8 cellular contexts compared by ENCODE assay signal in genomic region chr19:52453324-52454094, GRCh38. TPM values are rescaled to one million over a fixed set of nuclear protein-coding genes. Genes with fewer than 3 reads are reported as not detected.
DNase-seq lines count a peak whose midpoint lies in the region; ATAC-seq and TF ChIP-seq lines count a peak whose summit lies in the region.

Gene ZNF578 (plus strand): TSS chr19:52453553. CDS start chr19:52501846, 48,293 bp downstream.

- POLR2A ChIA-PET in SK-N-SH (lab: Yijun Ruan, JAX), result interaction anchor here (1.8 kb wide), 1 partner anchor 84 kb away, joined by 9 read pairs; the partner anchor contains the start of gene ZNF880

- H4K20me1 ChIP-seq in SK-N-SH (ENCODE audit: insufficient read depth), result no peaks in the 10 kb centered on the region

- peak within 1 kb of the TSS; percentile 63 for H3K9ac ChIP-seq in SK-N-SH

- H2AFZ ChIP-seq in SK-N-SH (ENCODE audit: low read depth), result peak within 1 kb of the TSS; percentile 78

- TF ChIP-seq RAD21 in SK-N-SH (IDR thresholded peaks at IDR 0.05; ENCODE audit: low read length), result no peak

- intact Hi-C loops in heart left ventricle (cut with DNase I), result loop anchor here in 4 of 10 donors (1.0 to 5.0 kb wide), 3 partner anchors 56 to 74 kb away; partner anchors contain the start of genes ZNF528 (in 3 of the 4) and ZNF808 (in 2 of the 4)

- H3K4me3 ChIP-seq in SK-N-SH (ENCODE audit: low read depth in 2 of 2, low read length in 1 of 2), result peak within 1 kb of the TSS; percentile 72 to 74
- H3K4me3 ChIP-seq in heart left ventricle, result peak within 1 kb of the TSS; percentile 51 to 89 (median 76)
- H3K4me3 ChIP-seq in upper lobe of left lung, result peak within 1 kb of the TSS; percentile 49 to 56 (median 52)

- H3K36me3 ChIP-seq in SK-N-SH (replicated peaks in 1 of 2; ENCODE audit: control insufficient read depth in 1 of 2, insufficient read depth in 2 of 2, low read length in 1 of 2) (peaks cover 21 to 24% of the 10 kb centered on the region in 2 experiments), heart left ventricle (peaks cover 5 to 32% (median 20%) of the 10 kb centered on the region in 9 donors), upper lobe of left lung (peaks cover 0 to 22% (median 15%) of the 10 kb centered on the region in 4 donors)

- TF ChIP-seq EP300 in SK-N-SH (IDR thresholded peaks at IDR 0.05; ENCODE audit: borderline replicate concordance in 1 of 2, low read depth in 1 of 2, low read length in 1 of 2), result no peak
- no peak for TF ChIP-seq EP300 in upper lobe of left lung (IDR thresholded peaks at IDR 0.05)

- no peak for TF ChIP-seq CTCF in SK-N-SH (IDR thresholded peaks at IDR 0.05)
- TF ChIP-seq CTCF in heart left ventricle (IDR thresholded peaks at IDR 0.05), result peak in 1 of 12 donors; percentile 11
- TF ChIP-seq CTCF in upper lobe of left lung (IDR thresholded peaks at IDR 0.05), result no peak

- peak; percentile 54 for DNase-seq in GF-D8 (lab: John Stamatoyannopoulos, UW)
- DNase-seq in SK-N-SH, result peak; percentile 95
- peak; percentile 46 for DNase-seq in activated naive CD8-positive, alpha-beta T cell treated with anti-CD3 and anti-CD28 coated beads, Interleukin-2, amount 50 U/mL, for 16 hours (ENCODE audit: low read depth, low spot score)
- peak; percentile 88 to 93 (median 90) for DNase-seq in heart left ventricle
- DNase-seq in putamen (ENCODE audit: low spot score), result peak; percentile 80
- peak; percentile 28 to 85 for DNase-seq in upper lobe of left lung
- no peak for DNase-seq in SW 1271 (lab: John Stamatoyannopoulos, UW)

- H3K27me3 ChIP-seq in SK-N-SH (ENCODE audit: insufficient read depth) (no peaks in the 10 kb centered on the region), heart left ventricle (peaks cover 0 to 6% (median 0%) of the 10 kb centered on the region in 9 donors), upper lobe of left lung (no peaks in the 10 kb centered on the region)

- TF ChIP-seq POLR2A in heart left ventricle (IDR thresholded peaks at IDR 0.05), result no peak
- no peak for TF ChIP-seq POLR2A in upper lobe of left lung (IDR thresholded peaks at IDR 0.05)

- CTCF ChIA-PET in SK-N-SH (lab: Yijun Ruan, JAX), result interaction anchor here (1.4 kb wide), 1 partner anchor 112 kb away, joined by 3 read pairs; no protein-coding TSS in a partner anchor

- H3K79me2 ChIP-seq in SK-N-SH (ENCODE audit: insufficient read depth), result no peaks in the 10 kb centered on the region

- H3K9me3 ChIP-seq in SK-N-SH (peaks cover 16% of the 10 kb centered on the region; the same call in 1 of the 2 replicates), heart left ventricle (peaks cover 0 to 86% (median 41%) of the 10 kb centered on the region in 12 donors), upper lobe of left lung (peaks cover 43 to 84% (median 76%) of the 10 kb centered on the region in 4 donors)

- H3K27ac ChIP-seq in SK-N-SH (ENCODE audit: low read depth in 2 of 2, low read length in 1 of 2), result peak within 1 kb of the TSS in 1 of 2 experiments; percentile 35; a peak in 1 of 4 replicates
- H3K27ac ChIP-seq in heart left ventricle, result peak within 1 kb of the TSS in 7 of 12 donors; percentile 3 to 71 (median 39)
- peak within 1 kb of the TSS in 1 of 4 donors; percentile 43 for H3K27ac ChIP-seq in upper lobe of left lung

- peaks cover 0 to 4% of the 10 kb centered on the region in 2 experiments; a peak in 1 of 4 replicates for H3K4me1 ChIP-seq in SK-N-SH (ENCODE audit: control insufficient read depth in 1 of 2, insufficient read depth in 2 of 2, low read depth in 1 of 2, low read length in 1 of 2)
- H3K4me1 ChIP-seq in heart left ventricle, result peaks cover 0 to 9% (median 4%) of the 10 kb centered on the region in 12 donors
- peaks cover 0 to 6% (median 0%) of the 10 kb centered on the region in 4 donors for H3K4me1 ChIP-seq in upper lobe of left lung

- peak within 1 kb of the TSS; percentile 78 for H3K4me2 ChIP-seq in SK-N-SH

- no peaks in the 10 kb centered on the region for H3K9me2 ChIP-seq in SK-N-SH

- 7% methylated on average over 32 of the region's 48 CpGs for WGBS in SK-N-SH (ENCODE audit: low lambda C conversion rate)
- 1 to 2% (median 1%) methylated on average over 46 to 48 of the region's 48 CpGs for WGBS in heart left ventricle, 4 donors
- WGBS in upper lobe of left lung, 2 donors, result 2 to 4% methylated on average over 40 to 48 of the region's 48 CpGs

- H3F3A ChIP-seq in SK-N-SH (replicated peaks; ENCODE audit: insufficient read depth), result no peaks in the 10 kb centered on the region

- ATAC-seq in heart left ventricle, result peak; percentile 93 to 99 (median 98)
- peak; percentile 57 to 83 for ATAC-seq in upper lobe of left lung (ENCODE audit: low FRiP score in 2 of 2)
- ATAC-seq in HG03521 (IDR thresholded peaks at IDR 0.05; ENCODE audit: unreplicated experiment), result no peak

TF ChIP-seq in SK-N-SH, 30 proteins besides CTCF, POLR2A, EP300 and RAD21 (continues in another document):
- TF ChIP-seq TAF1 (IDR thresholded peaks at IDR 0.05; ENCODE audit: borderline replicate concordance, low read depth, low read length) (no peak), FOXM1 (IDR thresholded peaks at IDR 0.05; ENCODE audit: low read depth) (no peak), TEAD4 (IDR thresholded peaks at IDR 0.05; ENCODE audit: borderline replicate concordance, insufficient read depth) (no peak), FOSL2 (IDR thresholded peaks at IDR 0.05; ENCODE audit: borderline replicate concordance, low read depth) (no peak), IRF3 (IDR thresholded peaks at IDR 0.05; ENCODE audit: low read depth, low read length) (no peak), RFX5 (IDR thresholded peaks at IDR 0.05; ENCODE audit: low read length) (no peak), REST (IDR thresholded peaks at IDR 0.05; ENCODE audit: low read depth, low read length) (no peak), SMC3 (IDR thresholded peaks at IDR 0.05; ENCODE audit: low read depth, low read length) (no peak), EZH2phosphoT487 (IDR thresholded peaks at IDR 0.05; ENCODE audit: borderline replicate concordance, low read depth) (no peak), PBX3 (IDR thresholded peaks at IDR 0.05) (no peak), NFIC (IDR thresholded peaks at IDR 0.05; ENCODE audit: borderline replicate concordance) (no peak), CHD2 (IDR thresholded peaks at IDR 0.05; ENCODE audit: low read length, partially characterized antibody) (peak; percentile 96), NRF1 (IDR thresholded peaks at IDR 0.05; ENCODE audit: low read depth, low read length) (peak; percentile 44; the same call in 1 of the 2 replicates), MAX (IDR thresholded peaks at IDR 0.05; ENCODE audit: low read depth) (no peak), RXRA (IDR thresholded peaks at IDR 0.05; ENCODE audit: borderline replicate concordance, low read depth) (no peak), SIN3A (IDR thresholded peaks at IDR 0.05; ENCODE audit: borderline replicate concordance, low read depth, low read length) (0 out of 2 replicates have a peak, but pooled peaks have one; percentile 69)

RNA-seq across cellular contexts. Expression of gene ZNF578, which starts in this region (rescaled TPM):
- polyA plus RNA-seq in SK-N-SH (2012; rRNA removed) (2.5 and 3.3 TPM in 2 replicates), heart left ventricle (1 to 10 TPM; 1.3 to 1.9 TPM)
- 2.9 and 3.1 TPM in 2 replicates for polyA plus RNA-seq in SK-N-SH (2012; cell fraction: cytosol; rRNA removed)
- 3.1 and 7.5 TPM in 2 replicates for polyA plus RNA-seq in SK-N-SH (2012; cell fraction: nucleus; rRNA removed)
- total RNA-seq in heart left ventricle (1 to 10 TPM in 8 of 9 donors, under 1 TPM in 1; 0.64 to 4.7 (median 2.1) TPM), upper lobe of left lung (1 to 10 TPM in 3 of 6 donors, under 1 TPM in 2, not detected in 1; 0.83 to 2.4 (median 1.0) TPM)

Comparison
In these comparisons a context has a peak if more than half of its experiments do, and no peak if none do; other contexts are left out.
1. DNase-seq: peak in GF-D8 (single experiment), SK-N-SH (single experiment), activated naive CD8-positive, alpha-beta T cell treated with anti-CD3 and anti-CD28 coated beads, Interleukin-2, amount 50 U/mL, for 16 hours (single experiment), heart left ventricle (5 of 5), putamen (single experiment) and upper lobe of left lung (2 of 2); none in SW 1271 (0 of 2).
2. Peak in every context shown above with its lines, with median percentiles within 50 percentile points of each other: H3K4me3 ChIP-seq.